ENCODE assay signal across 1 cellular context in genomic region chr14:31229638-31230229, GRCh38.
A peak's percentile ranks its signal among the peaks of the same experiment; 100 is the strongest.
TF ChIP-seq lines count a peak whose summit lies in the region.

No MANE protein-coding gene starts in this region.

TF ChIP-seq in HepG2, 621 proteins besides CTCF, POLR2A, EP300 and RAD21 (continued from another document and continues in another):
- TF ChIP-seq ZNF574 (CRISPR knock-in tag; IDR thresholded peaks at IDR 0.05) (peak; percentile 96), ZNF660 (CRISPR knock-in tag; IDR thresholded peaks at IDR 0.05; ENCODE audit: borderline replicate concordance, low read depth) (no peak), RNF219 (CRISPR knock-in tag; IDR thresholded peaks at IDR 0.05) (peak; percentile 99), XBP1 (CRISPR knock-in tag; IDR thresholded peaks at IDR 0.05) (peak; percentile 98), RXRB (CRISPR knock-in tag; IDR thresholded peaks at IDR 0.05; ENCODE audit: borderline replicate concordance) (peak; percentile 100), SOX13 (IDR thresholded peaks at IDR 0.05) (peak; percentile 100), SOX13 (CRISPR knock-in tag; conservative IDR thresholded peaks at IDR 0.05 in 1 of 2, IDR thresholded peaks at IDR 0.05 in 1 of 2) (peak in 1 of 2 experiments; percentile 100; a peak in 2 of 4 replicates), HOXA9 (CRISPR knock-in tag; IDR thresholded peaks at IDR 0.05; ENCODE audit: borderline replicate concordance) (peak; percentile 99), GATAD1 (CRISPR knock-in tag; IDR thresholded peaks at IDR 0.05) (peak; percentile 92), HHEX (CRISPR knock-in tag; IDR thresholded peaks at IDR 0.05) (peak; percentile 99), MBD4 (IDR thresholded peaks at IDR 0.05; ENCODE audit: borderline replicate concordance, low read length) (peak; percentile 99), ATF4 (CRISPR knock-in tag; IDR thresholded peaks at IDR 0.05) (peak in 1 of 2 experiments; percentile 99; a peak in 2 of 4 replicates), RORA (CRISPR knock-in tag; IDR thresholded peaks at IDR 0.05) (no peak), PAWR (CRISPR knock-in tag; IDR thresholded peaks at IDR 0.05; ENCODE audit: borderline replicate concordance) (peak; percentile 98; the same call in 1 of the 2 replicates), ZNF670 (CRISPR knock-in tag; IDR thresholded peaks at IDR 0.05; ENCODE audit: borderline replicate concordance) (peak; percentile 98; the same call in 1 of the 2 replicates), MATR3 (CRISPR knock-in tag; IDR thresholded peaks at IDR 0.05) (no peak), HNF4G (IDR thresholded peaks at IDR 0.05; ENCODE audit: borderline replicate concordance, low read depth, low read length) (peak; percentile 96), HNF4G (CRISPR knock-in tag; IDR thresholded peaks at IDR 0.05; ENCODE audit: borderline replicate concordance, low read depth) (peak; percentile 99), CREBL2 (CRISPR knock-in tag; IDR thresholded peaks at IDR 0.05; ENCODE audit: borderline replicate concordance) (peak; percentile 86; the same call in 1 of the 2 replicates), IRF1 (CRISPR knock-in tag; IDR thresholded peaks at IDR 0.05; ENCODE audit: low read depth) (peak; percentile 91; the same call in 1 of the 2 replicates), ZNF816 (CRISPR knock-in tag; IDR thresholded peaks at IDR 0.05; ENCODE audit: borderline replicate concordance) (peak; percentile 99), EZH2 (conservative IDR thresholded peaks at IDR 0.05; ENCODE audit: low read depth, low read length) (no peak), SP5 (CRISPR knock-in tag; IDR thresholded peaks at IDR 0.05; ENCODE audit: borderline replicate concordance, low read depth) (peak; percentile 100), SSRP1 (CRISPR knock-in tag; IDR thresholded peaks at IDR 0.05) (peak; percentile 100), PBX3 (CRISPR knock-in tag; IDR thresholded peaks at IDR 0.05; ENCODE audit: borderline replicate concordance) (no peak), ELF4 (CRISPR knock-in tag; IDR thresholded peaks at IDR 0.05; ENCODE audit: borderline replicate concordance) (peak; percentile 27), ZNF790 (CRISPR knock-in tag; IDR thresholded peaks at IDR 0.05; ENCODE audit: borderline replicate concordance) (peak; percentile 98), NPAS2 (CRISPR knock-in tag; IDR thresholded peaks at IDR 0.05; ENCODE audit: borderline replicate concordance) (no peak; the same call in 1 of the 2 replicates), ZNF83 (CRISPR knock-in tag; IDR thresholded peaks at IDR 0.05; ENCODE audit: borderline replicate concordance) (peak; percentile 97; the same call in 1 of the 2 replicates), PTBP1 (IDR thresholded peaks at IDR 0.05; ENCODE audit: low read depth, low read length, poor library complexity, severe bottlenecking) (no peak), ZNF687 (CRISPR knock-in tag; IDR thresholded peaks at IDR 0.05) (peak; percentile 32), ZNF335 (CRISPR knock-in tag; IDR thresholded peaks at IDR 0.05) (peak; percentile 97), RARG (CRISPR knock-in tag; IDR thresholded peaks at IDR 0.05; ENCODE audit: low read depth) (peak; percentile 96; the same call in 1 of the 2 replicates), CBX2 (IDR thresholded peaks at IDR 0.05; ENCODE audit: low read depth, low read length) (no peak; the same call in 1 of the 2 replicates), CBX2 (CRISPR knock-in tag; IDR thresholded peaks at IDR 0.05; ENCODE audit: low read depth) (peak; percentile 91; the same call in 1 of the 2 replicates), ZNF577 (CRISPR knock-in tag; IDR thresholded peaks at IDR 0.05; ENCODE audit: borderline replicate concordance, low read depth) (no peak), ATF7 (IDR thresholded peaks at IDR 0.05) (peak; percentile 94), ATF7 (CRISPR knock-in tag; IDR thresholded peaks at IDR 0.05) (peak; percentile 98), NFIB (CRISPR knock-in tag; IDR thresholded peaks at IDR 0.05; ENCODE audit: borderline replicate concordance) (no peak), ZNF18 (CRISPR knock-in tag; IDR thresholded peaks at IDR 0.05; ENCODE audit: insufficient replicate concordance) (peak; percentile 96), ZNF567 (CRISPR knock-in tag; IDR thresholded peaks at IDR 0.05; ENCODE audit: borderline replicate concordance) (peak; percentile 99), CERS6 (CRISPR knock-in tag; IDR thresholded peaks at IDR 0.05) (no peak), MEIS2 (CRISPR knock-in tag; IDR thresholded peaks at IDR 0.05) (peak; percentile 100), PBX2 (CRISPR knock-in tag; IDR thresholded peaks at IDR 0.05) (peak; percentile 90), ZNF710 (CRISPR knock-in tag; IDR thresholded peaks at IDR 0.05; ENCODE audit: borderline replicate concordance) (peak; percentile 99)
